ENCODE assay signal across 20 cellular contexts in the genomic region with DNA sequence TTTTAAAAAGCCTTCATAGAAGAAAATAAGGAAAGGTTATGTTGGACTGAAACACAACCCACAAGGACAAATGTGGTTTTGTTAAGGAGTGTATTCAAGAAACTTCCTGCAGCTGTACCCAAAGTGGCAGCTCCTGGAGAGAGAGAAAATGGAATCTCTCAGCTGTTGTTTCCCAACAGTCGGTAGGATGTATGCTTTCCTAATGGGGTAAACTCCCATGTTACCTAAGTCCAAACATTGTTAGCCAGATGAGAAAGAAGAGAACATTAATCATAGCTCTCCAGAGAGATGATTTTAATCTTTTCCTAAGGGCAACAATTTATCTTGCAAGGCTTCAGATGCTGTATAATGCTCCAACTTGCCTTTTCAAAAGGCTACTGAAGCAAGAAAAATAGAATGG. TPM values are rescaled to one million over a fixed set of nuclear protein-coding genes. Genes with fewer than 3 reads are reported as not detected.
DNase-seq lines count a peak whose midpoint lies in the region; ATAC-seq and TF ChIP-seq lines count a peak whose summit lies in the region.
"Had no signal": no experiment of that assay in that cellular context is flagged by ENCODE, and none has a peak within 500 bp of the region (broad histone marks: within the 10 kb centered on the region; RNA-seq: fewer than 3 reads in every experiment).

No MANE protein-coding gene starts in this region.

- no peak overlapping the region for H3K9ac ChIP-seq in mammary epithelial cell (ENCODE audit: insufficient read depth, low read length)

- H3K4me3 ChIP-seq in AG10803 (ENCODE audit: low read length) (no peak overlapping the region), mammary epithelial cell (replicated peaks in 1 of 3; ENCODE audit: insufficient read depth in 1 of 3, low read depth in 2 of 3, low read length in 3 of 3) (no peak overlapping the region)
- H3K4me3 ChIP-seq: sigmoid colon, suprapubic skin, uterus had no signal

- 0% methylated on average over 1 of the region's 1 CpG for WGBS in mammary epithelial cell (ENCODE audit: low coverage, missing lambda C conversion rate)

- DNase-seq in AG10803 (ENCODE audit: low read depth) (peak; percentile 21), NCI-H2081 (lab: John Stamatoyannopoulos, UW) (peak; percentile 65 to 90), mammary epithelial cell (peak; percentile 91), foreskin keratinocyte (peak; percentile 77 to 81), medulla oblongata (ENCODE audit: extremely low spot score) (no peak), NCI-H524 (lab: John Stamatoyannopoulos, UW) (no peak), cerebellum (ENCODE audit: low spot score) (no peak)
- DNase-seq: activated CD4-positive, alpha-beta T cell treated with anti-CD3 and anti-CD28 coated beads for 48 hours; activated naive CD8-positive, alpha-beta T cell treated with anti-CD3 and anti-CD28 coated beads, Interleukin-2, amount 10 ng/mL, durations not matched to agents 7 days and 5 days; brain microvascular endothelial cell; NCI-H1436 treated with DMSO at 0.1 percent for 48 hours; nephron progenitor cell; RPMI8226; sigmoid colon; SW 1271; uterus had no signal

- H3K4me2 ChIP-seq in mammary epithelial cell (ENCODE audit: insufficient read depth, low read depth, low read length), result peak overlapping the region; percentile 25

- intact Hi-C loops in mammary epithelial cell (cut with micrococcal nuclease), result no loop called here

- no peak for TF ChIP-seq CTCF in AG10803 (conservative IDR thresholded peaks at IDR 0.05; ENCODE audit: low read length)
- no peak for TF ChIP-seq CTCF in mammary epithelial cell (conservative IDR thresholded peaks at IDR 0.05 in 1 of 2, IDR thresholded peaks at IDR 0.05 in 1 of 2; ENCODE audit: extremely low read depth in 1 of 2, insufficient read depth in 1 of 2, low read depth in 1 of 2, low read length in 2 of 2)
- no peak for TF ChIP-seq CTCF in foreskin keratinocyte (conservative IDR thresholded peaks at IDR 0.05)

- H3K27me3 ChIP-seq in mammary epithelial cell (ENCODE audit: insufficient read depth, low read length) (no peaks in the 10 kb centered on the region), foreskin keratinocyte (no peaks in the 10 kb centered on the region)
- H3K27me3 ChIP-seq: brain microvascular endothelial cell, sigmoid colon, suprapubic skin, uterus had no signal

- ATAC-seq in foreskin keratinocyte, result peak; percentile 23
- ATAC-seq in GM18870 (IDR thresholded peaks at IDR 0.05; ENCODE audit: unreplicated experiment), result no peak

- H3K79me2 ChIP-seq in mammary epithelial cell (ENCODE audit: insufficient read depth, low read length), result no peaks in the 10 kb centered on the region

- H3K36me3 ChIP-seq in mammary epithelial cell (ENCODE audit: insufficient read depth, low read length), result no peaks in the 10 kb centered on the region
- H3K36me3 ChIP-seq: brain microvascular endothelial cell, sigmoid colon, suprapubic skin, uterus had no signal

- no peaks in the 10 kb centered on the region for H4K20me1 ChIP-seq in mammary epithelial cell (ENCODE audit: insufficient read depth, low read length)

- no peaks in the 10 kb centered on the region for H3K9me3 ChIP-seq in mammary epithelial cell (replicated peaks; ENCODE audit: insufficient read depth, low read length)
- H3K9me3 ChIP-seq: sigmoid colon, suprapubic skin, uterus had no signal

- dilution Hi-C loops in mammary epithelial cell (cut with HindIII; ENCODE audit: low sequenced_read_pairs), result loop anchor here (5.0 kb wide), 1 partner anchor 95 kb away; no protein-coding TSS in a partner anchor

- H2AFZ ChIP-seq in mammary epithelial cell (ENCODE audit: low read depth, low read length), result no peak overlapping the region

- CTCF ChIA-PET in mammary epithelial cell (lab: Charles Lee; ENCODE audit: low non-redundant PET), result no interaction called here

- H3K27ac ChIP-seq in mammary epithelial cell (ENCODE audit: insufficient read depth, low read depth, low read length) (no peak overlapping the region), foreskin keratinocyte (peak overlapping the region; percentile 3)
- H3K27ac ChIP-seq: brain microvascular endothelial cell, C4-2B, HL-60, sigmoid colon, suprapubic skin, uterus had no signal

- in situ Hi-C loops in mammary epithelial cell (cut with MboI; ENCODE audit: low sequenced_read_pairs in 2 of 2), result no loop called here

- H3K4me1 ChIP-seq in mammary epithelial cell (ENCODE audit: insufficient read depth, low read length) (peaks cover 23% of the 10 kb centered on the region), foreskin keratinocyte (peaks cover 26% of the 10 kb centered on the region)
- H3K4me1 ChIP-seq: sigmoid colon, suprapubic skin, uterus had no signal

- no TSS peak for BruUV-seq in mammary epithelial cell (replicated peaks; lab: Mats Ljungman, UMichigan)

RNA-seq across cellular contexts. Expression of gene TEX9, which starts 22.6 kb away (rescaled TPM):
- total RNA-seq in mammary epithelial cell, result 10 to 100 TPM in 1 of 2 donors, 1 to 10 TPM in 1; 7.7 to 11.2 TPM
- 1.9 TPM for polyA plus RNA-seq in mammary epithelial cell
- not detected for polyA minus RNA-seq in mammary epithelial cell
- total RNA-seq in foreskin keratinocyte, result 4.9 and 5.4 TPM in 2 replicates
- 2.1 and 2.4 TPM in 2 replicates for polyA plus RNA-seq in foreskin keratinocyte
- total RNA-seq in cerebellum, result 54.4 TPM

Comparison
In these comparisons a context has a peak if more than half of its experiments do, and no peak if none do; other contexts are left out.
1. DNase-seq: peak in AG10803 (single experiment), NCI-H2081 (2 of 2), mammary epithelial cell (single experiment) and foreskin keratinocyte (2 of 2); none in medulla oblongata (single experiment), NCI-H524 (0 of 2) and cerebellum (single experiment).